Comparison of ENCODE assay signal across 8 cellular contexts in the genomic region with DNA sequence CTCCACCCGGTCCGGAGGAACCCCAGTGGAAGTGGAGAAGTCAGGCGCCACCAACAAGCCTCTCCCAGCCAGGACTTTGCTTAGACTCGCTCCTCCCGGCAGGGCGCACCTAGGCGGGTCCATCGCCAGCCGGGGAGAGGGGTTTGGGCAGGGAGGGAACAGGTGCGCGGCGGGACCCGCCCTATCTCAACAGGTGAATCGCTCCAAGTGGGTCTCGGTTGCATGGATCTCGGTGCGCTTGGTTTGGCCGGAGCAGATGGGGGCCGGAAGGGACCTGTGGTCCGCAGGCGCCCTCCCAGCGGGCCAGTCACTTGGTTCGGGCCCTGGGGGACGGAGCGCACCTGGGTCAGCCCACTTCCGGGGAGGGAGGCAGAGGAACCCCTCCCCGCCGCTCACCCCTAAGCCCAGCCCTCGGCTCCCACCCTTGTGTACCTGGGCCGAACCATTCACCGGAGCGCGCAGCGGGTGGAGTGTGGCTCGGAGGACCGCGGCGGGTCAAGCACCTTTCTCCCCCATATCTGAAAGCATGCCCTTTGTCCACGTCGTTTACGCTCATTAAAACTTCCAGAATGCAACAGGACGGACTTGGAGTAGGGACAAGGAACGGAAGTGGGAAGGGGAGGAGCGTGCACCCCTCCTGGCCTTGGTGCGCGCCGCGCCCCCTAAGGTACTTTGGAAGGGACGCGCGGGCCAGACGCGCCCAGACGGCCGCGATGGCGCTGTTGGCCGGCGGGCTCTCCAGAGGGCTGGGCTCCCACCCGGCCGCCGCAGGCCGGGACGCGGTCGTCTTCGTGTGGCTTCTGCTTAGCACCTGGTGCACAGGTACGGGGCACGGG. TPM values are rescaled to one million over a fixed set of nuclear protein-coding genes. Genes with fewer than 3 reads are reported as not detected.
DNase-seq lines count a peak whose midpoint lies in the region; ATAC-seq, FAIRE-seq and TF ChIP-seq lines count a peak whose summit lies in the region.

A gene with protein sequence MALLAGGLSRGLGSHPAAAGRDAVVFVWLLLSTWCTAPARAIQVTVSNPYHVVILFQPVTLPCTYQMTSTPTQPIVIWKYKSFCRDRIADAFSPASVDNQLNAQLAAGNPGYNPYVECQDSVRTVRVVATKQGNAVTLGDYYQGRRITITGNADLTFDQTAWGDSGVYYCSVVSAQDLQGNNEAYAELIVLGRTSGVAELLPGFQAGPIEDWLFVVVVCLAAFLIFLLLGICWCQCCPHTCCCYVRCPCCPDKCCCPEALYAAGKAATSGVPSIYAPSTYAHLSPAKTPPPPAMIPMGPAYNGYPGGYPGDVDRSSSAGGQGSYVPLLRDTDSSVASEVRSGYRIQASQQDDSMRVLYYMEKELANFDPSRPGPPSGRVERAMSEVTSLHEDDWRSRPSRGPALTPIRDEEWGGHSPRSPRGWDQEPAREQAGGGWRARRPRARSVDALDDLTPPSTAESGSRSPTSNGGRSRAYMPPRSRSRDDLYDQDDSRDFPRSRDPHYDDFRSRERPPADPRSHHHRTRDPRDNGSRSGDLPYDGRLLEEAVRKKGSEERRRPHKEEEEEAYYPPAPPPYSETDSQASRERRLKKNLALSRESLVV (plus strand): TSS at position 693 of the 836 bp plus-strand sequence. CDS start 21 bp downstream, at position 714.

- H3K4me3 ChIP-seq in CD4-positive, alpha-beta memory T cell (ENCODE audit: low read length in 2 of 2): peak within 1 kb of the TSS; percentile 94
- peak within 1 kb of the TSS; percentile 74 to 99 (median 92) for H3K4me3 ChIP-seq in HepG2 (replicated peaks in 1 of 3; ENCODE audit: insufficient read depth in 1 of 3, low read depth in 2 of 3, low read length in 3 of 3)
- H3K4me3 ChIP-seq in BE2C (ENCODE audit: low read depth, low read length): no peak within 1 kb of the TSS

- TF ChIP-seq EP300 in HepG2 (IDR thresholded peaks at IDR 0.05; ENCODE audit: low read depth in 2 of 2, low read length in 2 of 2): no peak
- 0 out of 2 replicates have a peak, but pooled peaks have one; percentile 35 for TF ChIP-seq EP300 in HepG2 (CRISPR knock-in tag; IDR thresholded peaks at IDR 0.05; ENCODE audit: borderline replicate concordance)

- CTCF ChIA-PET in CD4-positive, alpha-beta memory T cell (lab: Charles Lee; ENCODE audit: partially characterized antibody): interaction anchor here (1.1 kb wide), 1 partner anchor 37 kb away, joined by 3 read pairs; no protein-coding TSS in a partner anchor
- CTCF ChIA-PET in HepG2 (lab: Yijun Ruan, JAX; ENCODE audit: low intra/inter-chr PET ratio, low total read pairs): interaction anchor here (0.9 to 1.4 kb wide), 4 partner anchors 21 to 261 kb away, joined by 3 read pairs; no protein-coding TSS in a partner anchor

- DNase-seq in CD4-positive, alpha-beta memory T cell: peak; percentile 79 to 84 (median 83)
- DNase-seq in GM20000 (ENCODE audit: low spot score) (peak; percentile 97), HTR-8/SVneo (ENCODE audit: insufficient read length, low spot score) (peak; percentile 80), HepG2 (ENCODE audit: low spot score) (peak; percentile 89), BE2C (no peak)
- peak; percentile 26 for DNase-seq in stimulated activated CD8-positive, alpha-beta memory T cell treated with anti-CD3 and anti-CD28 coated beads, Interleukin-15, amount 100 ng/mL, for 24 hours (ENCODE audit: low read depth)

- no peaks in the 10 kb centered on the region for H3K9me3 ChIP-seq in CD4-positive, alpha-beta memory T cell (ENCODE audit: control insufficient read depth in 1 of 2, low read length in 2 of 2)
- H3K9me3 ChIP-seq in HepG2 (ENCODE audit: low read length): no peaks in the 10 kb centered on the region
- no peaks in the 10 kb centered on the region for H3K9me3 ChIP-seq in BE2C

- H3K4me2 ChIP-seq in HepG2 (ENCODE audit: low read depth, low read length): peak within 1 kb of the TSS; percentile 83

- peaks cover 14 to 27% of the 10 kb centered on the region in 2 donors for H3K36me3 Mint-ChIP-seq in CD4-positive, alpha-beta memory T cell
- H3K36me3 Mint-ChIP-seq in T-helper 1 cell treated with Interleukin-12 subunit alpha and Interleukin-12 subunit beta and Interleukin-4 antibody, amounts not matched to agents 30 μg/mL and 1 μg/mL, for 36 hours (ENCODE audit: low read depth): no peaks in the 10 kb centered on the region
- no peaks in the 10 kb centered on the region for H3K36me3 Mint-ChIP-seq in brain

- H2AFZ ChIP-seq in HepG2 (ENCODE audit: low read length): peak within 1 kb of the TSS; percentile 79

- peak within 1 kb of the TSS; percentile 88 to 97 (median 91) for H3K27ac Mint-ChIP-seq in CD4-positive, alpha-beta memory T cell
- no peak within 1 kb of the TSS for H3K27ac Mint-ChIP-seq in T-helper 1 cell treated with Interleukin-12 subunit alpha and Interleukin-12 subunit beta and Interleukin-4 antibody, amounts not matched to agents 30 μg/mL and 1 μg/mL, for 36 hours
- peak within 1 kb of the TSS in 3 of 5 experiments; percentile 81 to 98 (median 81) for H3K27ac Mint-ChIP-seq in brain

- intact Hi-C loops in CD4-positive, alpha-beta memory T cell (cut with micrococcal nuclease): loop anchor here (1.0 to 5.0 kb wide), 7 partner anchors 8 to 247 kb away; a partner anchor contains a TSS
- intact Hi-C loops in HepG2 (cut with micrococcal nuclease; ENCODE audit: unreplicated experiment): loop anchor here (10.0 kb wide), 1 partner anchor 246 kb away; a partner anchor contains a TSS

- FAIRE-seq in HTR-8/SVneo (lab: Jason Lieb, UNC) (peak; percentile 63), HepG2 (lab: Jason Lieb, UNC) (peak; percentile 68)

- H4K20me1 ChIP-seq in HepG2 (ENCODE audit: insufficient read depth, low read length): peaks cover 3% of the 10 kb centered on the region; the same call in 1 of the 2 replicates

- H3K27me3 ChIP-seq in CD4-positive, alpha-beta memory T cell (ENCODE audit: insufficient read depth, low read length): no peaks in the 10 kb centered on the region
- no peaks in the 10 kb centered on the region; a peak in 1 of 5 replicates for H3K27me3 ChIP-seq in HepG2 (ENCODE audit: control insufficient read depth in 1 of 2, insufficient read depth in 2 of 2, low read length in 2 of 2)
- peaks cover 43% of the 10 kb centered on the region for H3K27me3 ChIP-seq in BE2C

- TF ChIP-seq CTCF in GM20000 (IDR thresholded peaks at IDR 0.05; ENCODE audit: extremely low read depth, missing control alignments) (no peak), brain (conservative IDR thresholded peaks at IDR 0.05) (no peak), HepG2 (CRISPR knock-in tag; IDR thresholded peaks at IDR 0.05) (peak; percentile 34; the same call in 1 of the 2 replicates), BE2C (IDR thresholded peaks at IDR 0.05; ENCODE audit: low read depth, low read length) (no peak)

- peak; percentile 58; the same call in 1 of the 2 replicates for TF ChIP-seq RAD21 in HepG2 (CRISPR knock-in tag; IDR thresholded peaks at IDR 0.05)

- TF ChIP-seq POLR2A in HepG2 (IDR thresholded peaks at IDR 0.05; ENCODE audit: insufficient read depth in 1 of 2, low read depth in 2 of 2, low read length in 2 of 2): peak; percentile 98

- ATAC-seq in HepG2: peak; percentile 94

- in situ Hi-C loops in HepG2 (cut with HindIII; ENCODE audit: extremely low pct_ligation_motif_present, low pct_unique_long_range_greater_than_20kb): no loop called here

- H3K4me1 ChIP-seq in CD4-positive, alpha-beta memory T cell (ENCODE audit: insufficient read depth, low read length): peaks cover 24% of the 10 kb centered on the region
- H3K4me1 ChIP-seq in HepG2 (ENCODE audit: insufficient read depth, low read length): peaks cover 38% of the 10 kb centered on the region
- no peaks in the 10 kb centered on the region for H3K4me1 ChIP-seq in BE2C

- no peaks in the 10 kb centered on the region for H3K27me3 Mint-ChIP-seq in CD4-positive, alpha-beta memory T cell
- H3K27me3 Mint-ChIP-seq in T-helper 1 cell treated with Interleukin-12 subunit alpha and Interleukin-12 subunit beta and Interleukin-4 antibody, amounts not matched to agents 30 μg/mL and 1 μg/mL, for 36 hours (ENCODE audit: low read depth): peaks cover 55% of the 10 kb centered on the region
- peaks cover 81% of the 10 kb centered on the region for H3K27me3 Mint-ChIP-seq in brain

- 1% methylated on average over 23 of the region's 69 CpGs for WGBS in HepG2 (ENCODE audit: low lambda C conversion rate)

- peak within 1 kb of the TSS; percentile 94 for H3K9ac ChIP-seq in HepG2 (ENCODE audit: insufficient read depth, low read depth, low read length)

- peaks cover 20 to 57% (median 33%) of the 10 kb centered on the region in 4 donors for H3K4me1 Mint-ChIP-seq in CD4-positive, alpha-beta memory T cell
- peaks cover 8% of the 10 kb centered on the region for H3K4me1 Mint-ChIP-seq in T-helper 1 cell treated with Interleukin-12 subunit alpha and Interleukin-12 subunit beta and Interleukin-4 antibody, amounts not matched to agents 30 μg/mL and 1 μg/mL, for 36 hours (ENCODE audit: low read depth)
- peaks cover 6% of the 10 kb centered on the region for H3K4me1 Mint-ChIP-seq in brain

- no TSS peak for BruUV-seq in HepG2 (replicated peaks; lab: Mats Ljungman, UMichigan)

- H3K36me3 ChIP-seq in CD4-positive, alpha-beta memory T cell (ENCODE audit: insufficient read depth, low read length): peaks cover 7% of the 10 kb centered on the region
- peaks cover 3 to 12% of the 10 kb centered on the region in 2 experiments; a peak in 2 of 5 replicates for H3K36me3 ChIP-seq in HepG2 (replicated peaks in 1 of 2; ENCODE audit: control insufficient read depth in 1 of 2, insufficient read depth in 2 of 2, low read length in 2 of 2)
- H3K36me3 ChIP-seq in BE2C: no peaks in the 10 kb centered on the region

- POLR2A ChIA-PET in CD4-positive, alpha-beta memory T cell (lab: Charles Lee; ENCODE audit: partially characterized antibody): interaction anchor here (0.6 to 1.7 kb wide), 7 partner anchors 12 to 78 kb away, joined by 3 to 11 read pairs (median 4); no protein-coding TSS in a partner anchor
- POLR2A ChIA-PET in HepG2 (lab: Yijun Ruan, JAX): no interaction called here

- H3K79me2 ChIP-seq in HepG2 (ENCODE audit: insufficient read depth, low read length): peaks cover 24% of the 10 kb centered on the region

- peaks cover 0 to 5% (median 0%) of the 10 kb centered on the region in 8 donors for H3K9me3 Mint-ChIP-seq in CD4-positive, alpha-beta memory T cell
- peaks cover 15% of the 10 kb centered on the region for H3K9me3 Mint-ChIP-seq in T-helper 1 cell treated with Interleukin-12 subunit alpha and Interleukin-12 subunit beta and Interleukin-4 antibody, amounts not matched to agents 30 μg/mL and 1 μg/mL, for 36 hours
- peaks cover 17 to 22% (median 19%) of the 10 kb centered on the region in 5 experiments for H3K9me3 Mint-ChIP-seq in brain

- H3K27ac ChIP-seq in CD4-positive, alpha-beta memory T cell (ENCODE audit: low read depth, low read length): peak within 1 kb of the TSS; percentile 61
- peak within 1 kb of the TSS; percentile 98 for H3K27ac ChIP-seq in HepG2 (ENCODE audit: extremely low read length, insufficient read depth, low read length)

- H3K4me3 Mint-ChIP-seq in CD4-positive, alpha-beta memory T cell: peak within 1 kb of the TSS; percentile 91 to 94 (median 93)
- H3K4me3 Mint-ChIP-seq in T-helper 1 cell treated with Interleukin-12 subunit alpha and Interleukin-12 subunit beta and Interleukin-4 antibody, amounts not matched to agents 30 μg/mL and 1 μg/mL, for 36 hours: peak within 1 kb of the TSS; percentile 77
- peak within 1 kb of the TSS in 4 of 5 experiments; percentile 61 to 90 (median 78) for H3K4me3 Mint-ChIP-seq in brain

RNA-seq across cellular contexts. Expression of the gene that starts here (rescaled TPM):
- total RNA-seq in CD4-positive, alpha-beta memory T cell: 10 to 100 TPM; 45.8 to 48.9 TPM
- polyA plus RNA-seq in CD4-positive, alpha-beta memory T cell: 10 to 100 TPM; 76.1 to 91.6 TPM
- polyA plus RNA-seq in brain (ENCODE audit: insufficient read depth, low read depth, low replicate concordance) (68.3 TPM), HepG2 (2011; rRNA removed) (79.2 and 111 TPM in 2 replicates)
- 14.2 and 29.2 TPM in 2 replicates for total RNA-seq in HepG2 (2016; rRNA removed; fragmentation: Illumina TruSeq; extraction: Trizol)
- total RNA-seq in HepG2 (2016; cell fraction: cytosol; rRNA removed; fragmentation: Illumina TruSeq; extraction: Trizol; ENCODE audit: low read depth): 8.7 and 9.3 TPM in 2 replicates
- total RNA-seq in HepG2 (2016; cell fraction: insoluble cytoplasmic fraction; rRNA removed; fragmentation: Illumina TruSeq; extraction: Trizol): 15.3 and 31.4 TPM in 2 replicates
- 15.2 and 21.9 TPM in 2 replicates for total RNA-seq in HepG2 (2016; cell fraction: membrane; rRNA removed; fragmentation: Illumina TruSeq; extraction: Trizol)
- 43.9 and 48.2 TPM in 2 replicates for total RNA-seq in HepG2 (2016; cell fraction: nucleus; rRNA removed; fragmentation: Illumina TruSeq; extraction: Trizol)
- polyA plus RNA-seq in HepG2 (2011; cell fraction: cytosol; rRNA removed): 44.4 and 71.0 TPM in 2 replicates
- polyA plus RNA-seq in HepG2 (2011; cell fraction: nucleus; rRNA removed): 93.8 and 94.9 TPM in 2 replicates
- 67.7 and 97.6 TPM in 2 replicates for polyA plus RNA-seq in HepG2 (2012)
- 15.7 and 17.3 TPM in 2 replicates for polyA plus RNA-seq in HepG2 (2016; cell fraction: cytosol; fragmentation: Illumina TruSeq; extraction: Trizol; ENCODE audit: low read depth)
- polyA plus RNA-seq in HepG2 (2016; cell fraction: insoluble cytoplasmic fraction; fragmentation: Illumina TruSeq; extraction: Trizol; ENCODE audit: low read depth): 25.8 and 27.8 TPM in 2 replicates
- polyA plus RNA-seq in HepG2 (2016; cell fraction: membrane; fragmentation: Illumina TruSeq; extraction: Trizol; ENCODE audit: low read depth): 21.9 and 23.9 TPM in 2 replicates
- 110 and 128 TPM in 2 replicates for polyA plus RNA-seq in HepG2 (2016; cell fraction: nucleus; fragmentation: Illumina TruSeq; extraction: Trizol; ENCODE audit: insufficient read depth, low read depth)
- 87.8 and 296 TPM in 2 replicates for polyA minus RNA-seq in HepG2 (2011; rRNA and poly(A)+ RNA removed; ENCODE audit: low replicate concordance)
- 103 and 111 TPM in 2 replicates for polyA minus RNA-seq in HepG2 (2011; cell fraction: cytosol; rRNA and poly(A)+ RNA removed)
- 64.0 and 64.9 TPM in 2 replicates for polyA minus RNA-seq in HepG2 (2011; cell fraction: nucleus; rRNA and poly(A)+ RNA removed)
- polyA plus RNA-seq in BE2C (2012; ENCODE audit: insufficient read depth, insufficient read length, low read depth): 1.5 TPM
